Comparison of ENCODE assay signal across 17 cellular contexts in genomic region chr1:222893255-222893654, GRCh38.
DNase-seq lines count a peak whose midpoint lies in the region; ATAC-seq and TF ChIP-seq lines count a peak whose summit lies in the region.
"Had no signal": no experiment of that assay in that cellular context is flagged by ENCODE, and none has a peak within 500 bp of the region (broad histone marks: within the 10 kb centered on the region; RNA-seq: fewer than 3 reads in every experiment).

No MANE protein-coding gene starts in this region.

- H3K9me3 ChIP-seq in lower lobe of right lung (no peaks in the 10 kb centered on the region), H9 (ENCODE audit: control insufficient read depth, low read depth, low read length) (no peaks in the 10 kb centered on the region), GM23248 (ENCODE audit: low read depth) (no peaks in the 10 kb centered on the region)

- H3K27ac ChIP-seq in lower lobe of right lung (no peak overlapping the region), H9 (ENCODE audit: insufficient read length, low read depth, low read length) (no peak overlapping the region), GM23248 (no peak overlapping the region)

- intact Hi-C loops in lower lobe of right lung (cut with DNase I) = no loop called here

- H3K4ac ChIP-seq in H9 (ENCODE audit: low read depth, low read length) = no peak overlapping the region

- no peaks in the 10 kb centered on the region for H3F3A ChIP-seq in GM23248 (ENCODE audit: insufficient read depth)

- H3K79me2 ChIP-seq in H9 (ENCODE audit: insufficient read depth, low read length) = no peaks in the 10 kb centered on the region
- no peaks in the 10 kb centered on the region for H3K79me2 ChIP-seq in GM23248 (ENCODE audit: insufficient read depth)

- no peak overlapping the region for H3K23ac ChIP-seq in H9 (ENCODE audit: insufficient read length, low read depth, low read length)

- peak; percentile 22 for ATAC-seq in stimulated activated naive CD8-positive, alpha-beta T cell treated with anti-CD3 and anti-CD28 coated beads, Interleukin-15, amount 100 ng/mL, for 72 hours
- ATAC-seq in stimulated activated naive CD8-positive, alpha-beta T cell treated with anti-CD3 and anti-CD28 coated beads, Interleukin-15, Interleukin-2, amounts not matched to agents 100 U/mL and 50 U/mL, for 24 hours = no peak
- peak in 1 of 2 donors; percentile 29 for ATAC-seq in lower lobe of right lung
- ATAC-seq: Panc1, Right ventricle myocardium inferior had no signal

- H3K23me2 ChIP-seq in H9 (ENCODE audit: insufficient read length, low read depth, low read length, poor library complexity, severe bottlenecking) = no peaks in the 10 kb centered on the region

- no peak overlapping the region for H3K4me3 Mint-ChIP-seq in stimulated activated naive CD8-positive, alpha-beta T cell treated with anti-CD3 and anti-CD28 coated beads, Interleukin-15, amount 100 ng/mL, for 72 hours
- no peak overlapping the region for H3K4me3 Mint-ChIP-seq in H9

- no peak overlapping the region for H3K9ac ChIP-seq in H9 (ENCODE audit: extremely low read depth, insufficient read length, low read length)
- H3K9ac ChIP-seq in GM23248 = no peak overlapping the region

- no peaks in the 10 kb centered on the region for H3K79me1 ChIP-seq in H9 (ENCODE audit: insufficient read depth, low read depth, low read length, poor library complexity, severe bottlenecking)

- H3K27me3 ChIP-seq in lower lobe of right lung (ENCODE audit: low read depth) = no peaks in the 10 kb centered on the region
- no peaks in the 10 kb centered on the region for H3K27me3 ChIP-seq in H9 (ENCODE audit: insufficient read depth, low read length)
- no peaks in the 10 kb centered on the region for H3K27me3 ChIP-seq in GM23248 (replicated peaks; ENCODE audit: insufficient read depth)

- H2AFZ ChIP-seq in H9 (ENCODE audit: low read length) (no peak overlapping the region), GM23248 (no peak overlapping the region)

- DNase-seq in stimulated activated naive CD8-positive, alpha-beta T cell treated with anti-CD3 and anti-CD28 coated beads, Interleukin-15, amount 100 ng/mL, for 72 hours = no peak
- DNase-seq in stimulated activated naive CD8-positive, alpha-beta T cell treated with anti-CD3 and anti-CD28 coated beads, Interleukin-15, Interleukin-2, amounts not matched to agents 100 U/mL and 50 U/mL, for 24 hours = no peak
- DNase-seq in epithelial cell of esophagus (ENCODE audit: low read depth) (peak; percentile 68), lower lobe of right lung (peak; percentile 42), DMS79 treated with DMSO at 0.1 percent for 48 hours (lab: John Stamatoyannopoulos, UW) (no peak), H9 (no peak), DMS153 (lab: John Stamatoyannopoulos, UW) (no peak), GM23248 (no peak)
- DNase-seq: IMR-90, Karpas-422, NCI-H1105 treated with DMSO at 0.1 percent for 48 hours, NCI-H1694 treated with DMSO at 0.1 percent for 48 hours, NCI-H2107, NCI-H226, NCI-H524 treated with DMSO at 0.1 percent for 48 hours had no signal

- H3K27me3 Mint-ChIP-seq in stimulated activated naive CD8-positive, alpha-beta T cell treated with anti-CD3 and anti-CD28 coated beads, Interleukin-15, amount 100 ng/mL, for 72 hours = no peaks in the 10 kb centered on the region
- no peaks in the 10 kb centered on the region for H3K27me3 Mint-ChIP-seq in H9 (ENCODE audit: low read depth)

- H2AK5ac ChIP-seq in H9 (ENCODE audit: insufficient read length, low read length) = no peak overlapping the region

- no peak overlapping the region for H3K4me2 ChIP-seq in H9 (ENCODE audit: insufficient read depth, insufficient read length, low read length)
- no peak overlapping the region for H3K4me2 ChIP-seq in GM23248 (ENCODE audit: unreplicated experiment)

- H3K4me3 ChIP-seq in epithelial cell of esophagus (ENCODE audit: low read length) = no peak overlapping the region
- no peak overlapping the region for H3K4me3 ChIP-seq in lower lobe of right lung
- H3K4me3 ChIP-seq in GM23248 = no peak overlapping the region

- H4K5ac ChIP-seq in H9 (ENCODE audit: insufficient read length, low read depth, low read length) = no peak overlapping the region

- H2BK15ac ChIP-seq in H9 (ENCODE audit: low read depth, low read length) = no peak overlapping the region

- H3K36me3 ChIP-seq in lower lobe of right lung (no peaks in the 10 kb centered on the region), GM23248 (ENCODE audit: low read depth) (no peaks in the 10 kb centered on the region)

- no peak overlapping the region for H2BK20ac ChIP-seq in H9 (ENCODE audit: low read depth, low read length, poor library complexity, severe bottlenecking)

- no peak overlapping the region for H2BK5ac ChIP-seq in H9 (ENCODE audit: insufficient read length, low read length)

- H3K14ac ChIP-seq in H9 (ENCODE audit: insufficient read depth, low read length) = no peak overlapping the region

- H3K9me3 Mint-ChIP-seq in stimulated activated naive CD8-positive, alpha-beta T cell treated with anti-CD3 and anti-CD28 coated beads, Interleukin-15, amount 100 ng/mL, for 72 hours = no peaks in the 10 kb centered on the region
- H3K9me3 Mint-ChIP-seq in H9 = peaks cover 3 to 6% of the 10 kb centered on the region in 2 experiments; a peak in 3 of 5 replicates

- H3K4me1 ChIP-seq in lower lobe of right lung (peaks cover 15% of the 10 kb centered on the region), H9 (ENCODE audit: insufficient read depth, low read length) (no peaks in the 10 kb centered on the region), GM23248 (ENCODE audit: insufficient read depth) (peaks cover 31% of the 10 kb centered on the region)

- TF ChIP-seq CTCF in epithelial cell of esophagus (IDR thresholded peaks at IDR 0.05; ENCODE audit: insufficient read depth, low read depth, low read length, missing control alignments) = no peak
- TF ChIP-seq CTCF in lower lobe of right lung (IDR thresholded peaks at IDR 0.05) = no peak
- TF ChIP-seq CTCF in H9 (conservative IDR thresholded peaks at IDR 0.05) = no peak

- no peak overlapping the region for H3K27ac Mint-ChIP-seq in stimulated activated naive CD8-positive, alpha-beta T cell treated with anti-CD3 and anti-CD28 coated beads, Interleukin-15, amount 100 ng/mL, for 72 hours
- no peak overlapping the region; a peak in 1 of 7 replicates for H3K27ac Mint-ChIP-seq in H9

- no peak overlapping the region for H3K18ac ChIP-seq in H9 (ENCODE audit: insufficient read length, low read depth, low read length)

- H4K8ac ChIP-seq in H9 (replicated peaks; ENCODE audit: insufficient read length, low read depth, low read length) = no peak overlapping the region

- H2BK120ac ChIP-seq in H9 (ENCODE audit: low read depth, low read length, poor library complexity, severe bottlenecking) = no peak overlapping the region

- no peak overlapping the region for H4K91ac ChIP-seq in H9 (ENCODE audit: insufficient read length, low read depth, low read length)

- whole genome bisulfite sequencing in H9 (ENCODE audit: extremely low coverage, insufficient read length, low lambda C conversion rate) = no CpG with 5 or more reads among the region's 13 CpGs
- WGBS in GM23248 (ENCODE audit: low coverage in 1 of 2, low lambda C conversion rate in 2 of 2, missing lambda C conversion rate in 2 of 2), 2 experiments = 86 to 90% methylated on average over 13 of the region's 13 CpGs

- no peak overlapping the region for H3T11ph ChIP-seq in H9 (ENCODE audit: low read length)

- no peak overlapping the region for H3K56ac ChIP-seq in H9 (ENCODE audit: insufficient read length, low read depth, low read length)

- H3K4me1 Mint-ChIP-seq in stimulated activated naive CD8-positive, alpha-beta T cell treated with anti-CD3 and anti-CD28 coated beads, Interleukin-15, amount 100 ng/mL, for 72 hours = peaks cover 35% of the 10 kb centered on the region
- no peaks in the 10 kb centered on the region for H3K4me1 Mint-ChIP-seq in H9

- no peak overlapping the region for H2BK12ac ChIP-seq in H9 (ENCODE audit: insufficient read length, low read depth, low read length)

- no peaks in the 10 kb centered on the region for H4K20me1 ChIP-seq in H9 (ENCODE audit: control insufficient read depth, insufficient read depth, insufficient read length)
- no peaks in the 10 kb centered on the region for H4K20me1 ChIP-seq in GM23248 (ENCODE audit: insufficient read depth)

- in situ Hi-C loops in GM23248 (cut with MboI) = no loop called here

- H3K36me3 Mint-ChIP-seq in H9 (ENCODE audit: insufficient read depth in 1 of 3, low read depth in 3 of 3) = peaks cover 3 to 9% (median 8%) of the 10 kb centered on the region in 3 experiments; a peak in 6 of 7 replicates

- H3K9me2 ChIP-seq in GM23248 (ENCODE audit: insufficient read depth) = no peaks in the 10 kb centered on the region

Comparison
In these comparisons a context has a peak if more than half of its experiments do, and no peak if none do; other contexts are left out.
1. DNase-seq: peak in epithelial cell of esophagus (single experiment) and lower lobe of right lung (single experiment); none in stimulated activated naive CD8-positive, alpha-beta T cell treated with anti-CD3 and anti-CD28 coated beads, Interleukin-15, amount 100 ng/mL, for 72 hours (0 of 2), stimulated activated naive CD8-positive, alpha-beta T cell treated with anti-CD3 and anti-CD28 coated beads, Interleukin-15, Interleukin-2, amounts not matched to agents 100 U/mL and 50 U/mL, for 24 hours (single experiment), DMS79 treated with DMSO at 0.1 percent for 48 hours (single experiment), H9 (single experiment), DMS153 (single experiment) and GM23248 (single experiment).